8 cellular contexts compared by ENCODE assay signal in the genomic region with DNA sequence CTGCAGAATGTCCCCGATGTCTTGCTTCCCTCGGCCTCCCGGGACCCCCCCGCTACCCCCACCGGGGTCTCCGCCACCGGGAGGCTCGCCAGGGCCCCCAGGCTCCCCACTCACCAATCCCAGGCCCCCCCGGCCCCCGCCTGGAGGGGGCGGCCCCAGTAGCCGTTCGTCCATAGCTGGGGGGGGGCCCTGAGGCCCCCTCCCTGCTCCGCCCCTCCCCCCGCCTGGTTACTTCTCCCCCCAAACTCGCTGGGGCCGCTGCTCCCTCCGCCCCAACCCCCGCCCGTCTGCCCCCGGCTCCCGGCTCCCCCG. TPM values are rescaled to one million over a fixed set of nuclear protein-coding genes. Genes with fewer than 3 reads are reported as not detected.
A peak's percentile ranks its signal among the peaks of the same experiment; 100 is the strongest.
DNase-seq lines count a peak whose midpoint lies in the region; ATAC-seq and TF ChIP-seq lines count a peak whose summit lies in the region.

No MANE protein-coding gene starts in this region.

- H3K27ac Mint-ChIP-seq in mesothelial cell of epicardium: peak overlapping the region; percentile 97

- H3K4me3 Mint-ChIP-seq in mesothelial cell of epicardium: peak overlapping the region; percentile 86

- H3K9me3 Mint-ChIP-seq in mesothelial cell of epicardium: no peaks in the 10 kb centered on the region

- TF ChIP-seq CTCF in cardiac muscle cell (IDR thresholded peaks at IDR 0.05; ENCODE audit: low read depth, low read length): no peak
- no peak for TF ChIP-seq CTCF in mesothelial cell of epicardium (IDR thresholded peaks at IDR 0.05; ENCODE audit: unreplicated experiment)
- TF ChIP-seq CTCF in vagina (IDR thresholded peaks at IDR 0.05): no peak

- TF ChIP-seq POLR2A in vagina (IDR thresholded peaks at IDR 0.05): no peak

- H3K36me3 Mint-ChIP-seq in mesothelial cell of epicardium: peaks cover 17% of the 10 kb centered on the region

- H3K36me3 ChIP-seq in cardiac muscle cell (peaks cover 15% of the 10 kb centered on the region), vagina (peaks cover 0 to 19% of the 10 kb centered on the region in 2 donors)

- peak overlapping the region; percentile 80 for H3K4me3 ChIP-seq in cardiac muscle cell
- H3K4me3 ChIP-seq in vagina: peak overlapping the region; percentile 57 to 85

- H3K27ac ChIP-seq in cardiac muscle cell (peak overlapping the region; percentile 97), cingulate gyrus (ENCODE audit: low read depth, low read length) (peak overlapping the region; percentile 99), vagina (peak overlapping the region; percentile 99)

- DNase-seq in cardiac muscle cell (ENCODE audit: low read depth in 1 of 2, low spot score in 1 of 2) (no peak), Right ventricle myocardium inferior (ENCODE audit: missing footprints) (no peak), mesothelial cell of epicardium (ENCODE audit: low spot score in 2 of 2, unreplicated experiment in 2 of 2) (no peak), vagina (ENCODE audit: extremely low spot score in 2 of 2) (no peak), foreskin melanocyte (no peak), NOMO-1 (lab: John Stamatoyannopoulos, UW; ENCODE audit: unreplicated experiment in 2 of 2) (no peak), KG1 (lab: John Stamatoyannopoulos, UW) (no peak)

- H3K27me3 ChIP-seq in cardiac muscle cell (no peaks in the 10 kb centered on the region), vagina (no peaks in the 10 kb centered on the region)

- H3K4me1 ChIP-seq in cardiac muscle cell (ENCODE audit: low read depth) (peaks cover 4% of the 10 kb centered on the region), vagina (peaks cover 68% of the 10 kb centered on the region)

- H3K9me3 ChIP-seq in cardiac muscle cell (ENCODE audit: low read depth) (no peaks in the 10 kb centered on the region), vagina (no peaks in the 10 kb centered on the region)

- H3K4me1 Mint-ChIP-seq in mesothelial cell of epicardium: peaks cover 71% of the 10 kb centered on the region

- ATAC-seq in Right ventricle myocardium inferior: no peak

- intact Hi-C loops in Right ventricle myocardium inferior (cut with DNase I) (loop anchor here (10.0 kb wide), 1 partner anchor 1015 kb away; the partner anchor contains the start of genes HSD17B8, RING1, RXRB and SLC39A7), vagina (cut with DNase I) (loop anchor here (10.0 kb wide), 1 partner anchor 1015 kb away; the partner anchor contains the start of genes HSD17B8, RING1, RXRB and SLC39A7)

- H3K27me3 Mint-ChIP-seq in mesothelial cell of epicardium (ENCODE audit: low read depth): no peaks in the 10 kb centered on the region

RNA-seq across cellular contexts. Expression of gene PBX2, which starts 0.3 kb away (rescaled TPM):
- total RNA-seq in cardiac muscle cell (124 and 130 TPM in 2 replicates), Right ventricle myocardium inferior (42.9 TPM), mesothelial cell of epicardium (236 to 250 TPM (median 246 TPM) in 3 replicates), vagina (49.4 TPM)
- 17.3 and 23.9 TPM in 2 replicates for polyA plus RNA-seq in cardiac muscle cell

RNA-seq across cellular contexts. Expression of gene GPSM3, which starts 2.7 kb away (rescaled TPM):
- total RNA-seq in cardiac muscle cell: 16.7 and 18.0 TPM in 2 replicates
- 14.5 and 17.4 TPM in 2 replicates for polyA plus RNA-seq in cardiac muscle cell
- 6.3 TPM for total RNA-seq in Right ventricle myocardium inferior
- total RNA-seq in mesothelial cell of epicardium: 7.6 to 10.1 TPM (median 8.6 TPM) in 3 replicates
- 16.2 TPM for total RNA-seq in vagina

RNA-seq across cellular contexts. Expression of gene AGER, which starts 5.6 kb away (rescaled TPM):
- total RNA-seq in cardiac muscle cell (5.0 and 13.5 TPM in 2 replicates), Right ventricle myocardium inferior (2.0 TPM), mesothelial cell of epicardium (23.7 to 28.1 TPM (median 27.5 TPM) in 3 replicates), vagina (8.1 TPM)
- polyA plus RNA-seq in cardiac muscle cell: 4.8 and 9.8 TPM in 2 replicates

RNA-seq across cellular contexts. Expression of gene RNF5, which starts 11.5 kb away (rescaled TPM):
- total RNA-seq in cardiac muscle cell (180 and 188 TPM in 2 replicates), Right ventricle myocardium inferior (97.5 TPM), mesothelial cell of epicardium (60.7 to 62.8 TPM (median 62.1 TPM) in 3 replicates), vagina (48.4 TPM)
- polyA plus RNA-seq in cardiac muscle cell: 232 and 237 TPM in 2 replicates

RNA-seq across cellular contexts. Expression of gene AGPAT1, which starts 13.8 kb away (rescaled TPM):
- total RNA-seq in cardiac muscle cell: 128 and 146 TPM in 2 replicates
- polyA plus RNA-seq in cardiac muscle cell: 69.3 and 69.6 TPM in 2 replicates
- total RNA-seq in Right ventricle myocardium inferior: 48.2 TPM
- total RNA-seq in mesothelial cell of epicardium: 63.2 to 69.0 TPM (median 64.6 TPM) in 3 replicates
- 35.1 TPM for total RNA-seq in vagina
